Comparison of ENCODE assay signal across 14 cellular contexts in the genomic region with DNA sequence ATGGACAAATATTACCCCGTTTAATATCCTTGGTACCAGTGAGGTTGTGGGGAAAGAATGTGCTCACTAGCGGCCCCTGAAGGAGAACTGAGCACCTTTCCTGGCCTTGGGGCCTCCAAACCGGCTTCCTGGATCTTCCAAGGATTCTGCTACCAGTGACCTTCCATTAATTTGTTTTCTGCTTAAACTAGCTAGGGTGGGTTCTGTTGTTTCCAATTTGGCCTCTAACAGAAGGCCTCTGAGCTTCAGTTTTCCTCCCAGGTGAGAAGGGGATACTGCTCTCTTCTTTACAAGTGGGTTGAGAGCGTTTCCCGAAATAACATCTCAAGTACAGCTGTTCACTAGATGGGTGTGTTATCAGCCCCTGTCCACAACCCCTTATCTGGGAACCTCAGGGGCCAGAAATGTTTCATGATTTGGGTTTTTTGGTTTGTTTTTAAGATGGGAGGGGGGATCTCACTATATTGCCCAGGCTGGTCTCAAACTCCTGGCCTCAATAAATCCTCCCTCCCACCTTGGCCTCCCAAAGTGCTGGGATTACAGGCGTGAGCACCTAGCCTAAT. TPM values are rescaled to one million over a fixed set of nuclear protein-coding genes. Genes with fewer than 3 reads are reported as not detected.
DNase-seq lines count a peak whose midpoint lies in the region; ATAC-seq, FAIRE-seq and TF ChIP-seq lines count a peak whose summit lies in the region.
"Had no signal": no experiment of that assay in that cellular context is flagged by ENCODE, and none has a peak within 500 bp of the region (broad histone marks: within the 10 kb centered on the region; RNA-seq: fewer than 3 reads in every experiment).

No MANE protein-coding gene starts in this region.

- H4K20me1 ChIP-seq in HepG2 (ENCODE audit: insufficient read depth, low read length) (no peaks in the 10 kb centered on the region), SU-DHL-6 (ENCODE audit: low read depth, low read length) (no peaks in the 10 kb centered on the region), fibroblast of lung (ENCODE audit: control insufficient read depth, extremely low read depth, insufficient read depth, low read length) (no peaks in the 10 kb centered on the region)

- CTCF ChIA-PET in HepG2 (lab: Yijun Ruan, JAX; ENCODE audit: low intra/inter-chr PET ratio, low total read pairs): no interaction called here

- no TSS peak for BruUV-seq in HepG2 (replicated peaks; lab: Mats Ljungman, UMichigan)

- peak; percentile 28 for TF ChIP-seq CTCF in HepG2 (CRISPR knock-in tag; IDR thresholded peaks at IDR 0.05)
- peak in 1 of 4 donors; percentile 7 for TF ChIP-seq CTCF in right lobe of liver (IDR thresholded peaks at IDR 0.05)
- TF ChIP-seq CTCF in SU-DHL-6 (IDR thresholded peaks at IDR 0.05; ENCODE audit: insufficient read depth, low read length, poor library complexity, severe bottlenecking): peak; percentile 34
- TF ChIP-seq CTCF in fibroblast of lung (conservative IDR thresholded peaks at IDR 0.05 in 1 of 2, IDR thresholded peaks at IDR 0.05 in 1 of 2; ENCODE audit: low read depth in 1 of 2, low read length in 2 of 2): peak; percentile 12 to 31

- TF ChIP-seq POLR2A in HepG2 (IDR thresholded peaks at IDR 0.05; ENCODE audit: insufficient read depth in 1 of 2, low read depth in 2 of 2, low read length in 2 of 2) (no peak), right lobe of liver (IDR thresholded peaks at IDR 0.05) (no peak)

- H3K4me2 ChIP-seq in HepG2 (ENCODE audit: low read depth, low read length) (no peak overlapping the region), SU-DHL-6 (ENCODE audit: low read depth, low read length, poor library complexity, severe bottlenecking) (no peak overlapping the region), fibroblast of lung (ENCODE audit: extremely low read depth, insufficient read depth, low read length) (no peak overlapping the region)

- intact Hi-C loops in HepG2 (cut with micrococcal nuclease; ENCODE audit: unreplicated experiment): no loop called here
- intact Hi-C loops in right lobe of liver (cut with DNase I): no loop called here

- no peak for ATAC-seq in HepG2
- ATAC-seq in right lobe of liver: no peak
- no peak for ATAC-seq in GM18858 (IDR thresholded peaks at IDR 0.05; ENCODE audit: unreplicated experiment)

- in situ Hi-C loops in HepG2 (cut with HindIII; ENCODE audit: extremely low pct_ligation_motif_present, low pct_unique_long_range_greater_than_20kb): no loop called here

- no peaks in the 10 kb centered on the region for H3K27me3 ChIP-seq in HepG2 (ENCODE audit: control insufficient read depth in 1 of 2, insufficient read depth in 2 of 2, low read length in 2 of 2)
- H3K27me3 ChIP-seq in right lobe of liver: no peaks in the 10 kb centered on the region
- H3K27me3 ChIP-seq in SU-DHL-6 (ENCODE audit: low read length): no peaks in the 10 kb centered on the region
- no peaks in the 10 kb centered on the region for H3K27me3 ChIP-seq in fibroblast of lung (ENCODE audit: control insufficient read depth, insufficient read depth, low read length)
- H3K27me3 ChIP-seq: tibial nerve had no signal

- H3K4me3 ChIP-seq in HepG2 (replicated peaks in 1 of 3; ENCODE audit: insufficient read depth in 1 of 3, low read depth in 2 of 3, low read length in 3 of 3): no peak overlapping the region
- H3K4me3 ChIP-seq in right lobe of liver: no peak overlapping the region
- no peak overlapping the region for H3K4me3 ChIP-seq in SU-DHL-6 (ENCODE audit: insufficient read depth, low read length, poor library complexity, severe bottlenecking)
- no peak overlapping the region for H3K4me3 ChIP-seq in fibroblast of lung (replicated peaks in 1 of 4; ENCODE audit: control extremely low read depth in 1 of 4, insufficient read depth in 1 of 4, low read depth in 3 of 4, low read length in 4 of 4)
- H3K4me3 ChIP-seq: SK-N-MC, tibial nerve had no signal

- no peaks in the 10 kb centered on the region for H3K9me3 ChIP-seq in HepG2 (ENCODE audit: low read length)
- no peaks in the 10 kb centered on the region for H3K9me3 ChIP-seq in right lobe of liver
- no peaks in the 10 kb centered on the region for H3K9me3 ChIP-seq in SU-DHL-6 (ENCODE audit: insufficient read depth, low read length)
- no peaks in the 10 kb centered on the region for H3K9me3 ChIP-seq in fibroblast of lung (ENCODE audit: control insufficient read depth, insufficient read depth, low read depth, low read length)
- H3K9me3 ChIP-seq: tibial nerve had no signal

- H3K79me2 ChIP-seq in HepG2 (ENCODE audit: insufficient read depth, low read length): no peaks in the 10 kb centered on the region
- no peaks in the 10 kb centered on the region for H3K79me2 ChIP-seq in SU-DHL-6 (ENCODE audit: insufficient read depth, low read length)
- no peaks in the 10 kb centered on the region for H3K79me2 ChIP-seq in fibroblast of lung (ENCODE audit: control insufficient read depth, insufficient read depth, low read length)

- H3K9ac ChIP-seq in HepG2 (ENCODE audit: insufficient read depth, low read depth, low read length): no peak overlapping the region
- no peak overlapping the region for H3K9ac ChIP-seq in SU-DHL-6 (ENCODE audit: low read length)
- no peak overlapping the region for H3K9ac ChIP-seq in fibroblast of lung (ENCODE audit: insufficient read depth, low read length)

- no peaks in the 10 kb centered on the region for H3K9me2 ChIP-seq in SU-DHL-6 (replicated peaks; ENCODE audit: insufficient read depth, low read length)

- POLR2A ChIA-PET in HepG2 (lab: Yijun Ruan, JAX): interaction anchor here (1.3 to 1.8 kb wide), 4 partner anchors 15 to 27 kb away, joined by 3 to 6 read pairs (median 5); no protein-coding TSS in a partner anchor

- H3K4me1 ChIP-seq in HepG2 (ENCODE audit: insufficient read depth, low read length): peaks cover 38% of the 10 kb centered on the region
- no peaks in the 10 kb centered on the region for H3K4me1 ChIP-seq in right lobe of liver
- peaks cover 4% of the 10 kb centered on the region for H3K4me1 ChIP-seq in fibroblast of lung (ENCODE audit: control insufficient read depth, extremely low read depth, insufficient read depth, low read length)

- H3F3A ChIP-seq in SU-DHL-6 (ENCODE audit: insufficient read depth): peaks cover 36% of the 10 kb centered on the region

- FAIRE-seq in HepG2 (lab: Jason Lieb, UNC): no peak

- no peak overlapping the region for H3K27ac ChIP-seq in HepG2 (ENCODE audit: extremely low read length, insufficient read depth, low read length)
- H3K27ac ChIP-seq in right lobe of liver: no peak overlapping the region
- no peak overlapping the region for H3K27ac ChIP-seq in SU-DHL-6 (ENCODE audit: low read depth, low read length)
- H3K27ac ChIP-seq in fibroblast of lung (ENCODE audit: insufficient read depth, low read length): no peak overlapping the region
- H3K27ac ChIP-seq: SK-N-MC, tibial nerve had no signal

- H3K36me3 ChIP-seq in HepG2 (replicated peaks in 1 of 2; ENCODE audit: control insufficient read depth in 1 of 2, insufficient read depth in 2 of 2, low read length in 2 of 2) (no peaks in the 10 kb centered on the region), right lobe of liver (no peaks in the 10 kb centered on the region), SU-DHL-6 (ENCODE audit: low read length) (no peaks in the 10 kb centered on the region), fibroblast of lung (ENCODE audit: control insufficient read depth, insufficient read depth, low read length) (no peaks in the 10 kb centered on the region)
- H3K36me3 ChIP-seq: tibial nerve had no signal

- TF ChIP-seq EP300 in HepG2 (IDR thresholded peaks at IDR 0.05; ENCODE audit: low read depth in 2 of 2, low read length in 2 of 2) (no peak), HepG2 (CRISPR knock-in tag; IDR thresholded peaks at IDR 0.05; ENCODE audit: borderline replicate concordance) (no peak)

- 49% methylated on average over 5 of the region's 6 CpGs for WGBS in HepG2 (ENCODE audit: low lambda C conversion rate)
- WGBS in right lobe of liver (ENCODE audit: insufficient coverage, low coverage, low lambda C conversion rate, missing lambda C conversion rate): 79% methylated on average over 6 of the region's 6 CpGs

- no peak for DNase-seq in HepG2 (ENCODE audit: low spot score)
- no peak for DNase-seq in right lobe of liver
- no peak for DNase-seq in fibroblast of lung (ENCODE audit: low read depth in 2 of 2)
- DNase-seq in NCI-H2171 (lab: John Stamatoyannopoulos, UW): no peak
- no peak for DNase-seq in SW480 (ENCODE audit: low spot score)
- no peak for DNase-seq in activated CD4-positive, alpha-beta T cell treated with anti-CD3 and anti-CD28 coated beads for 4 hours
- DNase-seq: activated CD4-positive, alpha-beta T cell treated with anti-CD3 and anti-CD28 coated beads, Interleukin-2, amount 10 ng/mL, durations not matched to agents 7 days and 5 days; caudate nucleus; NCI-H1436; NCI-H82 had no signal

- H2AFZ ChIP-seq in HepG2 (ENCODE audit: low read length) (no peak overlapping the region), SU-DHL-6 (ENCODE audit: low read depth, low read length, severe bottlenecking) (no peak overlapping the region), fibroblast of lung (ENCODE audit: low read length) (no peak overlapping the region)

- no peak for TF ChIP-seq RAD21 in HepG2 (CRISPR knock-in tag; IDR thresholded peaks at IDR 0.05)

RNA-seq across cellular contexts. Expression of a gene that starts 16.9 kb away (rescaled TPM):
- total RNA-seq in HepG2 (2016; rRNA removed; fragmentation: Illumina TruSeq; extraction: Trizol): 50.3 and 61.3 TPM in 2 replicates
- total RNA-seq in HepG2 (2016; cell fraction: cytosol; rRNA removed; fragmentation: Illumina TruSeq; extraction: Trizol; ENCODE audit: low read depth): 140 and 148 TPM in 2 replicates
- total RNA-seq in HepG2 (2016; cell fraction: insoluble cytoplasmic fraction; rRNA removed; fragmentation: Illumina TruSeq; extraction: Trizol): 49.5 and 63.1 TPM in 2 replicates
- total RNA-seq in HepG2 (2016; cell fraction: membrane; rRNA removed; fragmentation: Illumina TruSeq; extraction: Trizol): 200 and 205 TPM in 2 replicates
- total RNA-seq in HepG2 (2016; cell fraction: nucleus; rRNA removed; fragmentation: Illumina TruSeq; extraction: Trizol): 31.5 and 38.1 TPM in 2 replicates
- polyA plus RNA-seq in HepG2 (2011; rRNA removed): 107 and 117 TPM in 2 replicates
- polyA plus RNA-seq in HepG2 (2011; cell fraction: cytosol; rRNA removed): 81.1 and 96.5 TPM in 2 replicates
- polyA plus RNA-seq in HepG2 (2011; cell fraction: nucleus; rRNA removed): 29.9 and 35.2 TPM in 2 replicates
- 58.6 and 61.4 TPM in 2 replicates for polyA plus RNA-seq in HepG2 (2012)
- 168 and 186 TPM in 2 replicates for polyA plus RNA-seq in HepG2 (2016; cell fraction: cytosol; fragmentation: Illumina TruSeq; extraction: Trizol; ENCODE audit: low read depth)
- polyA plus RNA-seq in HepG2 (2016; cell fraction: insoluble cytoplasmic fraction; fragmentation: Illumina TruSeq; extraction: Trizol; ENCODE audit: low read depth): 61.0 and 68.1 TPM in 2 replicates
- polyA plus RNA-seq in HepG2 (2016; cell fraction: membrane; fragmentation: Illumina TruSeq; extraction: Trizol; ENCODE audit: low read depth): 212 and 216 TPM in 2 replicates
- polyA plus RNA-seq in HepG2 (2016; cell fraction: nucleus; fragmentation: Illumina TruSeq; extraction: Trizol; ENCODE audit: insufficient read depth, low read depth): 64.8 and 65.1 TPM in 2 replicates
- 86.4 and 152 TPM in 2 replicates for polyA minus RNA-seq in HepG2 (2011; rRNA and poly(A)+ RNA removed; ENCODE audit: low replicate concordance)
- 57.1 and 57.5 TPM in 2 replicates for polyA minus RNA-seq in HepG2 (2011; cell fraction: cytosol; rRNA and poly(A)+ RNA removed)
- polyA minus RNA-seq in HepG2 (2011; cell fraction: nucleus; rRNA and poly(A)+ RNA removed): 23.6 and 27.8 TPM in 2 replicates
- 10 to 100 TPM; 16.0 to 39.1 (median 27.8) TPM for total RNA-seq in right lobe of liver
- total RNA-seq in fibroblast of lung: 36.5 and 50.7 TPM in 2 replicates
- polyA plus RNA-seq in fibroblast of lung: 57.6 and 67.3 TPM in 2 replicates
- 31.5 and 46.7 TPM in 2 replicates for polyA plus RNA-seq in fibroblast of lung (2012)
- 28.7 and 53.1 TPM in 2 replicates for polyA minus RNA-seq in fibroblast of lung (ENCODE audit: low replicate concordance)
